Comparison of ENCODE assay signal across 8 cellular contexts in the genomic region with DNA sequence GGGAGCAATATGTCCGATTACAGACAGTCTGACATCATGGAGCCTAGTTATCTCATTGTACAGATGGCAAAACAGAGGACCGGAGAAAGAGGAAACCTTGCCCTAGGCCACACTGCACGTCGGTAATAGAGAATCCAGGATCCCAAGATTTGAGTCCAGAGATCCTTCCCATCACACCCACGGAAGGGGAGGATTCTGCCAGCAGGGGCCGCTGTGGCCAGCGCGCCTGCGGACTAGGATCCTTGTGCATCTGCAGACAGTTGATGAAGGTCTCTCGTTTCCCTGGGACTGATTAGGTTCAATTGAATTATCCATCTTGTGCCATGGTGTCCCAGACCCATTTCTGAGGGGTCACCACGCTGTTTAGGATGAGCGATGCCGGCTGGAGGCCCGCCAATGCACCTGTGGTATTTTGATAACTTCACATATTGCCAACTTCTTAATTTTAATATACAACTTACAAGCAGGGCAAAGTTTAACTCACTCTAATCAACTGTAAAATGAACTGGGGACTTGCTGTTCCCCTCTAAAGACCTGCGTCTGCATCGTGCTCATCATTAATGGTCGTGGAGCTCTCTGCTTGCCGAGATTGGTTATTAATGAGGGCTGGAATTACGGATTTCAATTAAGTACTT.
DNase-seq lines count a peak whose midpoint lies in the region; ATAC-seq and TF ChIP-seq lines count a peak whose summit lies in the region.

No MANE protein-coding gene starts in this region.

- H3K79me2 ChIP-seq in mammary epithelial cell (ENCODE audit: insufficient read depth, low read length) = no peaks in the 10 kb centered on the region

- 96% methylated on average over 15 of the region's 19 CpGs for WGBS in mammary epithelial cell (ENCODE audit: low coverage, missing lambda C conversion rate)
- 19% methylated on average over 17 of the region's 19 CpGs for WGBS in right lobe of liver (ENCODE audit: insufficient coverage, low coverage, low lambda C conversion rate, missing lambda C conversion rate)

- dilution Hi-C loops in mammary epithelial cell (cut with HindIII; ENCODE audit: low sequenced_read_pairs) = no loop called here

- ATAC-seq in right lobe of liver (peak; percentile 86 to 89 (median 89)), GM19467 (IDR thresholded peaks at IDR 0.05; ENCODE audit: unreplicated experiment) (no peak)

- CTCF ChIA-PET in mammary epithelial cell (lab: Charles Lee; ENCODE audit: low non-redundant PET) = no interaction called here

- H3K27ac ChIP-seq in mammary epithelial cell (ENCODE audit: insufficient read depth, low read depth, low read length) = no peak overlapping the region
- H3K27ac ChIP-seq in right lobe of liver = no peak overlapping the region

- no peak for TF ChIP-seq POLR2A in right lobe of liver (IDR thresholded peaks at IDR 0.05)

- H3K27me3 ChIP-seq in mammary epithelial cell (ENCODE audit: insufficient read depth, low read length) (no peaks in the 10 kb centered on the region), right lobe of liver (no peaks in the 10 kb centered on the region)

- in situ Hi-C loops in mammary epithelial cell (cut with MboI; ENCODE audit: low sequenced_read_pairs in 2 of 2) = loop anchor here in 1 of 2 donors (10.0 kb wide), 2 partner anchors 393 to 407 kb away; no protein-coding TSS in a partner anchor

- no peaks in the 10 kb centered on the region for H4K20me1 ChIP-seq in mammary epithelial cell (ENCODE audit: insufficient read depth, low read length)

- H3K4me3 ChIP-seq in mammary epithelial cell (replicated peaks in 1 of 3; ENCODE audit: insufficient read depth in 1 of 3, low read depth in 2 of 3, low read length in 3 of 3) (no peak overlapping the region), right lobe of liver (no peak overlapping the region)

- H3K9ac ChIP-seq in mammary epithelial cell (ENCODE audit: insufficient read depth, low read length) = no peak overlapping the region

- H3K36me3 ChIP-seq in mammary epithelial cell (ENCODE audit: insufficient read depth, low read length) = no peaks in the 10 kb centered on the region
- no peaks in the 10 kb centered on the region for H3K36me3 ChIP-seq in right lobe of liver

- DNase-seq in ELR (ENCODE audit: low read depth) (peak; percentile 23), LHCN-M2 (ENCODE audit: low read depth) (peak; percentile 5), mammary epithelial cell (no peak), right lobe of liver (peak; percentile 57 to 62 (median 61)), HK-2 (ENCODE audit: unreplicated experiment) (no peak), DMS153 (lab: John Stamatoyannopoulos, UW) (no peak), GDM1 (lab: John Stamatoyannopoulos, UW) (no peak)

- no peak overlapping the region for H2AFZ ChIP-seq in mammary epithelial cell (ENCODE audit: low read depth, low read length)

- TF ChIP-seq CTCF in mammary epithelial cell (conservative IDR thresholded peaks at IDR 0.05 in 1 of 2, IDR thresholded peaks at IDR 0.05 in 1 of 2; ENCODE audit: extremely low read depth in 1 of 2, insufficient read depth in 1 of 2, low read depth in 1 of 2, low read length in 2 of 2) (peak; percentile 33 to 36), right lobe of liver (IDR thresholded peaks at IDR 0.05) (peak; percentile 51 to 90 (median 84))

- intact Hi-C loops in mammary epithelial cell (cut with micrococcal nuclease) = loop anchor here (10.0 kb wide), 1 partner anchor 167 kb away; no protein-coding TSS in a partner anchor
- intact Hi-C loops in right lobe of liver (cut with DNase I) = no loop called here

- H3K4me1 ChIP-seq in mammary epithelial cell (ENCODE audit: insufficient read depth, low read length) (peaks cover 15% of the 10 kb centered on the region), right lobe of liver (no peaks in the 10 kb centered on the region)

- H3K4me2 ChIP-seq in mammary epithelial cell (ENCODE audit: insufficient read depth, low read depth, low read length) = no peak overlapping the region

- BruUV-seq in mammary epithelial cell (replicated peaks; lab: Mats Ljungman, UMichigan) = no TSS peak

- H3K9me3 ChIP-seq in mammary epithelial cell (replicated peaks; ENCODE audit: insufficient read depth, low read length) = no peaks in the 10 kb centered on the region
- no peaks in the 10 kb centered on the region for H3K9me3 ChIP-seq in right lobe of liver

Comparison
In these comparisons a context has a peak if more than half of its experiments do, and no peak if none do; other contexts are left out.
1. DNase-seq: peak in ELR (single experiment), LHCN-M2 (single experiment) and right lobe of liver (3 of 3); none in mammary epithelial cell (single experiment), HK-2 (single experiment), DMS153 (single experiment) and GDM1 (single experiment).